10 cellular contexts compared by ENCODE assay signal in genomic region chr6:155177369-155177961, GRCh38.
DNase-seq lines count a peak whose midpoint lies in the region; ATAC-seq and TF ChIP-seq lines count a peak whose summit lies in the region.
"Had no signal": no experiment of that assay in that cellular context is flagged by ENCODE, and none has a peak within 500 bp of the region (broad histone marks: within the 10 kb centered on the region; RNA-seq: fewer than 3 reads in every experiment).

No MANE protein-coding gene starts in this region.

- peaks cover 25% of the 10 kb centered on the region for H3K4me1 Mint-ChIP-seq in activated T-cell treated with anti-CD3 and anti-CD28 coated beads, Interleukin-2, amount 50 U/mL, for 72 hours (ENCODE audit: low read depth)

- ATAC-seq in HG03066 (IDR thresholded peaks at IDR 0.05; ENCODE audit: low read depth, unreplicated experiment) (peak; percentile 25), HG02970 (IDR thresholded peaks at IDR 0.05; ENCODE audit: low FRiP score, unreplicated experiment) (no peak)
- ATAC-seq in activated T-cell treated with anti-CD3 and anti-CD28 coated beads, Interleukin-2, amount 50 U/mL, for 72 hours (replicated peaks in 1 of 2): peak; percentile 50 to 54

- no peaks in the 10 kb centered on the region for H3K9me3 ChIP-seq in left ventricle myocardium inferior (replicated peaks)
- H3K9me3 ChIP-seq: BLaER1 treated with 17β-estradiol and CSF1 and Interleukin-3, amounts not matched to agents 10 nM and 100 nM had no signal

- intact Hi-C loops in left ventricle myocardium inferior (cut with micrococcal nuclease): loop anchor here (5.0 kb wide), 1 partner anchor 250 kb away; no protein-coding TSS in a partner anchor

- no peaks in the 10 kb centered on the region for H3K4me1 ChIP-seq in left ventricle myocardium inferior

- H3K27ac Mint-ChIP-seq in activated T-cell treated with anti-CD3 and anti-CD28 coated beads, Interleukin-2, amount 50 U/mL, for 72 hours: no peak overlapping the region
- H3K27ac Mint-ChIP-seq: activated naive CD4-positive, alpha-beta T cell treated with anti-CD3 and anti-CD28 coated beads, Interleukin-2, amount 50 U/mL, for 24 hours had no signal

- no peaks in the 10 kb centered on the region for H3K36me3 ChIP-seq in left ventricle myocardium inferior
- H3K36me3 ChIP-seq: BLaER1 treated with 17β-estradiol and CSF1 and Interleukin-3, amounts not matched to agents 10 nM and 100 nM had no signal

- H3K4me3 Mint-ChIP-seq in activated T-cell treated with anti-CD3 and anti-CD28 coated beads, Interleukin-2, amount 50 U/mL, for 72 hours: no peak overlapping the region
- H3K4me3 Mint-ChIP-seq: activated naive CD4-positive, alpha-beta T cell treated with anti-CD3 and anti-CD28 coated beads, Interleukin-2, amount 50 U/mL, for 24 hours had no signal

- peak; percentile 81 for TF ChIP-seq CTCF in left ventricle myocardium inferior (IDR thresholded peaks at IDR 0.05; ENCODE audit: borderline replicate concordance)

- DNase-seq in NCI-H2196 (lab: John Stamatoyannopoulos, UW; ENCODE audit: unreplicated experiment) (peak; percentile 53), NCI-H2196 treated with DMSO at 0.1 percent for 48 hours (lab: John Stamatoyannopoulos, UW; ENCODE audit: unreplicated experiment) (no peak), NCI-H526 (lab: John Stamatoyannopoulos, UW) (peak; percentile 78 to 88), left ventricle myocardium inferior (no peak)
- peak; percentile 57 to 64 for DNase-seq in activated T-cell treated with anti-CD3 and anti-CD28 coated beads, Interleukin-2, amount 50 U/mL, for 72 hours
- DNase-seq in stimulated activated CD4-positive, alpha-beta T cell treated with anti-CD3 and anti-CD28 coated beads, Interleukin-2, amount 100 ng/mL, for 48 hours: peak; percentile 57 to 65

- H3K36me3 Mint-ChIP-seq in activated T-cell treated with anti-CD3 and anti-CD28 coated beads, Interleukin-2, amount 50 U/mL, for 72 hours (ENCODE audit: insufficient read depth in 2 of 2): no peaks in the 10 kb centered on the region

- no peak overlapping the region for H3K27ac ChIP-seq in left ventricle myocardium inferior (replicated peaks)
- H3K27ac ChIP-seq: BLaER1 treated with 17β-estradiol and CSF1 and Interleukin-3, amounts not matched to agents 10 nM and 100 nM had no signal

- no peak overlapping the region for H3K4me3 ChIP-seq in left ventricle myocardium inferior
- H3K4me3 ChIP-seq: BLaER1 treated with 17β-estradiol and CSF1 and Interleukin-3, amounts not matched to agents 10 nM and 100 nM had no signal

- no peaks in the 10 kb centered on the region for H3K27me3 ChIP-seq in left ventricle myocardium inferior (ENCODE audit: low read depth)
- H3K27me3 ChIP-seq: BLaER1 treated with 17β-estradiol and CSF1 and Interleukin-3, amounts not matched to agents 10 nM and 100 nM had no signal

- H3K9me3 Mint-ChIP-seq in activated T-cell treated with anti-CD3 and anti-CD28 coated beads, Interleukin-2, amount 50 U/mL, for 72 hours: no peaks in the 10 kb centered on the region
- H3K9me3 Mint-ChIP-seq: activated naive CD4-positive, alpha-beta T cell treated with anti-CD3 and anti-CD28 coated beads, Interleukin-2, amount 50 U/mL, for 24 hours had no signal

- H3K27me3 Mint-ChIP-seq in activated T-cell treated with anti-CD3 and anti-CD28 coated beads, Interleukin-2, amount 50 U/mL, for 72 hours (ENCODE audit: low read depth): no peaks in the 10 kb centered on the region
- H3K27me3 Mint-ChIP-seq: activated naive CD4-positive, alpha-beta T cell treated with anti-CD3 and anti-CD28 coated beads, Interleukin-2, amount 50 U/mL, for 24 hours had no signal

Comparison
In these comparisons a context has a peak if more than half of its experiments do, and no peak if none do; other contexts are left out.
1. DNase-seq: peak in NCI-H2196 (single experiment), NCI-H526 (2 of 2), activated T-cell treated with anti-CD3 and anti-CD28 coated beads, Interleukin-2, amount 50 U/mL, for 72 hours (2 of 2) and stimulated activated CD4-positive, alpha-beta T cell treated with anti-CD3 and anti-CD28 coated beads, Interleukin-2, amount 100 ng/mL, for 48 hours (2 of 2); none in NCI-H2196 treated with DMSO at 0.1 percent for 48 hours (single experiment) and left ventricle myocardium inferior (single experiment).